ENCODE assay signal across 8 cellular contexts in genomic region chr17:76239538-76240274, GRCh38. TPM values are rescaled to one million over a fixed set of nuclear protein-coding genes. Genes with fewer than 3 reads are reported as not detected.
DNase-seq lines count a peak whose midpoint lies in the region; ATAC-seq and TF ChIP-seq lines count a peak whose summit lies in the region.

No MANE protein-coding gene starts in this region.

- TF ChIP-seq POLR2A in body of pancreas (IDR thresholded peaks at IDR 0.05) (no peak), vagina (IDR thresholded peaks at IDR 0.05) (no peak)

- H3K9ac ChIP-seq in mesendoderm (ENCODE audit: low read length), result peak overlapping the region; percentile 21

- H3K79me2 ChIP-seq in mesendoderm (ENCODE audit: control insufficient read depth, insufficient read depth, low read length), result no peaks in the 10 kb centered on the region

- 4 to 8% methylated on average over 1 to 70 of the region's 75 CpGs for WGBS in body of pancreas, 2 donors
- no CpG with 5 or more reads among the region's 75 CpGs for WGBS in mesendoderm (ENCODE audit: extremely low coverage, insufficient coverage, low lambda C conversion rate)

- DNase-seq in body of pancreas (no peak), mesendoderm (no peak), vagina (ENCODE audit: extremely low spot score in 2 of 2) (no peak), UCSD-AML1 (lab: John Stamatoyannopoulos, UW; ENCODE audit: unreplicated experiment) (no peak), hippocampal formation (lab: John Stamatoyannopoulos, UW) (no peak), mesenteric fat pad (ENCODE audit: low spot score) (no peak)

- H4K5ac ChIP-seq in mesendoderm (ENCODE audit: low read length), result no peak overlapping the region

- H3K27me3 ChIP-seq in body of pancreas (no peaks in the 10 kb centered on the region), mesendoderm (ENCODE audit: insufficient read depth, low read length, poor library complexity) (peaks cover 20% of the 10 kb centered on the region), vagina (no peaks in the 10 kb centered on the region)

- H3K56ac ChIP-seq in mesendoderm (ENCODE audit: low read length), result peak overlapping the region; percentile 25

- no peaks in the 10 kb centered on the region for H3K36me3 ChIP-seq in body of pancreas (replicated peaks in 1 of 2; ENCODE audit: insufficient read depth in 1 of 2, low read depth in 2 of 2)
- H3K36me3 ChIP-seq in mesendoderm (ENCODE audit: control insufficient read depth, insufficient read depth, low read length), result no peaks in the 10 kb centered on the region
- no peaks in the 10 kb centered on the region for H3K36me3 ChIP-seq in vagina

- H3K9me3 ChIP-seq in body of pancreas (no peaks in the 10 kb centered on the region), vagina (no peaks in the 10 kb centered on the region)

- no peak overlapping the region for H2AK5ac ChIP-seq in mesendoderm (ENCODE audit: low read length)

- H2BK5ac ChIP-seq in mesendoderm (ENCODE audit: low read length), result no peak overlapping the region

- peak overlapping the region in 2 of 4 donors; percentile 36 to 42 for H3K27ac ChIP-seq in body of pancreas
- no peak overlapping the region for H3K27ac ChIP-seq in mesendoderm (ENCODE audit: low read depth, low read length)
- H3K27ac ChIP-seq in vagina, result no peak overlapping the region

- no peak overlapping the region for H3K18ac ChIP-seq in mesendoderm (ENCODE audit: low read length)

- no peak overlapping the region for H2BK120ac ChIP-seq in mesendoderm (ENCODE audit: low read depth, low read length)

- no peak overlapping the region for H4K8ac ChIP-seq in mesendoderm (ENCODE audit: low read depth, low read length)

- no peak overlapping the region for H2BK15ac ChIP-seq in mesendoderm (replicated peaks; ENCODE audit: low read depth)

- H3K23ac ChIP-seq in mesendoderm (ENCODE audit: low read length), result no peak overlapping the region

- H3K4me3 ChIP-seq in body of pancreas, result no peak overlapping the region
- H3K4me3 ChIP-seq in mesendoderm (ENCODE audit: low read length), result no peak overlapping the region
- peak overlapping the region; percentile 49 to 76 for H3K4me3 ChIP-seq in vagina

- peak overlapping the region; percentile 34 for H3K4me2 ChIP-seq in mesendoderm (ENCODE audit: low read length)

- intact Hi-C loops in body of pancreas (cut with DNase I), result no loop called here
- intact Hi-C loops in vagina (cut with DNase I), result no loop called here

- peak; percentile 21 for ATAC-seq in GM18502 (IDR thresholded peaks at IDR 0.05; ENCODE audit: poor library complexity, unreplicated experiment)
- ATAC-seq in HG03442 (IDR thresholded peaks at IDR 0.05; ENCODE audit: unreplicated experiment), result peak; percentile 11
- peak; percentile 25 for ATAC-seq in body of pancreas

- H3K4ac ChIP-seq in mesendoderm (ENCODE audit: low read depth, low read length), result no peak overlapping the region

- H3K4me1 ChIP-seq in body of pancreas (peaks cover 33% of the 10 kb centered on the region), mesendoderm (ENCODE audit: control insufficient read depth, low read depth, low read length) (no peaks in the 10 kb centered on the region), vagina (peaks cover 16% of the 10 kb centered on the region)

- no peaks in the 10 kb centered on the region for H3K79me1 ChIP-seq in mesendoderm (ENCODE audit: low read length)

- TF ChIP-seq CTCF in body of pancreas (IDR thresholded peaks at IDR 0.05), result no peak
- TF ChIP-seq CTCF in vagina (IDR thresholded peaks at IDR 0.05), result no peak

RNA-seq across cellular contexts. Expression of gene RNF157, which starts 0.6 kb away (rescaled TPM):
- 10 to 100 TPM in 1 of 2 donors, 1 to 10 TPM in 1; 4.7 to 29.3 TPM for total RNA-seq in body of pancreas
- polyA plus RNA-seq in mesendoderm (2013, experiment 1 of 2), result 1.1 TPM
- 1.3 TPM for polyA plus RNA-seq in mesendoderm (2013, experiment 2 of 2)
- 8.8 TPM for total RNA-seq in vagina
- 28.0 TPM for total RNA-seq in mesenteric fat pad

RNA-seq across cellular contexts. Expression of gene UBALD2, which starts 25.4 kb away (rescaled TPM):
- total RNA-seq in body of pancreas (1 to 10 TPM; 4.2 to 7.3 TPM), vagina (18.4 TPM), mesenteric fat pad (59.2 TPM)
- 41.6 TPM for polyA plus RNA-seq in mesendoderm (2013, experiment 1 of 2)
- polyA plus RNA-seq in mesendoderm (2013, experiment 2 of 2), result 41.5 TPM

Comparison
In these comparisons a context has a peak if more than half of its experiments do, and no peak if none do; other contexts are left out.
1. H3K4me3 ChIP-seq: peak in vagina (2 of 2); none in body of pancreas (0 of 2) and mesendoderm (single experiment).
2. Peak in every context shown above with its lines, with median percentiles within 50 percentile points of each other: ATAC-seq.